ENCODE assay signal across 15 cellular contexts in the genomic region with DNA sequence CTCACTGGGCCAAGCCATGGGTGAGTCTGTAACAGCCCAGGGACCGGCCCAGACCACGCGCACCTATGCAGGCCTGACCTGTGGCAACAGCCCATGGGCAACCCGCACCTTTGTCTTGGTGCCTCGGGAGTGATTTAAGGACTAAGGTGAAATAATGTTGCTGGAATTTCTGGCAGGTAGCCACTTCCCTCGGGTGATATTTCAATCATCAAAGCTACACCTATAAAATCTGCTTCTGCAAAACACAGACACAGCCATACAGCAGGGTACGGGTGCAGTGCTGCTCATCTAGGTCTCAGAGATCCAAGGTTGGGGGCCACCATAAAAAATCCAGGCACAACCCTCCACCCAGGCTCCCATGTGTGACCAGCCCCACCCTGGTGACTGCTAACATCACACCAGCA. TPM values are rescaled to one million over a fixed set of nuclear protein-coding genes. Genes with fewer than 3 reads are reported as not detected.
DNase-seq lines count a peak whose midpoint lies in the region; ATAC-seq, FAIRE-seq and TF ChIP-seq lines count a peak whose summit lies in the region.
"Had no signal": no experiment of that assay in that cellular context is flagged by ENCODE, and none has a peak within 500 bp of the region (broad histone marks: within the 10 kb centered on the region; RNA-seq: fewer than 3 reads in every experiment).

No MANE protein-coding gene starts in this region.

- H3K27me3 ChIP-seq in breast epithelium (no peaks in the 10 kb centered on the region), bronchial epithelial cell (ENCODE audit: control insufficient read depth, insufficient read depth, low read length) (no peaks in the 10 kb centered on the region), HepG2 (ENCODE audit: control insufficient read depth in 1 of 2, insufficient read depth in 2 of 2, low read length in 2 of 2) (no peaks in the 10 kb centered on the region; a peak in 1 of 5 replicates), uterus (no peaks in the 10 kb centered on the region)
- H3K27me3 ChIP-seq: brain microvascular endothelial cell had no signal

- POLR2A ChIA-PET in MCF 10A (lab: Yijun Ruan, JAX): interaction anchor here (0.6 to 1.6 kb wide), 7 partner anchors 10 to 552 kb away, joined by 3 to 12 read pairs (median 3); no protein-coding TSS in a partner anchor
- POLR2A ChIA-PET in HepG2 (lab: Yijun Ruan, JAX): no interaction called here

- H3K9me3 ChIP-seq in breast epithelium (no peaks in the 10 kb centered on the region), HepG2 (ENCODE audit: low read length) (no peaks in the 10 kb centered on the region), uterus (no peaks in the 10 kb centered on the region)

- H3K4me3 Mint-ChIP-seq in MCF 10A (ENCODE audit: unreplicated experiment): no peak overlapping the region
- H3K4me3 Mint-ChIP-seq: activated CD8-positive, alpha-beta T cell treated with anti-CD3 and anti-CD28 coated beads, Interleukin-2, amount 10 ng/mL, durations not matched to agents 7 days and 5 days had no signal

- H3K27ac Mint-ChIP-seq in MCF 10A (ENCODE audit: low read depth, unreplicated experiment): no peak overlapping the region
- H3K27ac Mint-ChIP-seq: activated CD8-positive, alpha-beta T cell treated with anti-CD3 and anti-CD28 coated beads, Interleukin-2, amount 10 ng/mL, durations not matched to agents 7 days and 5 days had no signal

- WGBS in HepG2 (ENCODE audit: low lambda C conversion rate): 32% methylated on average over 7 of the region's 7 CpGs

- TF ChIP-seq POLR2A in breast epithelium (IDR thresholded peaks at IDR 0.05) (no peak), HepG2 (IDR thresholded peaks at IDR 0.05; ENCODE audit: insufficient read depth in 1 of 2, low read depth in 2 of 2, low read length in 2 of 2) (no peak), uterus (IDR thresholded peaks at IDR 0.05) (no peak)

- no peak overlapping the region for H3K4me3 ChIP-seq in breast epithelium
- no peak overlapping the region for H3K4me3 ChIP-seq in bronchial epithelial cell (ENCODE audit: low read depth, low read length)
- no peak overlapping the region for H3K4me3 ChIP-seq in HepG2 (replicated peaks in 1 of 3; ENCODE audit: insufficient read depth in 1 of 3, low read depth in 2 of 3, low read length in 3 of 3)
- H3K4me3 ChIP-seq in uterus: no peak overlapping the region

- ATAC-seq in HepG2: peak; percentile 75
- ATAC-seq in GM19397 (IDR thresholded peaks at IDR 0.05; ENCODE audit: unreplicated experiment): no peak
- ATAC-seq: activated CD8-positive, alpha-beta T cell treated with anti-CD3 and anti-CD28 coated beads, Interleukin-2, amount 10 ng/mL, durations not matched to agents 7 days and 5 days had no signal

- TF ChIP-seq CTCF in MCF 10A (IDR thresholded peaks at IDR 0.05; ENCODE audit: unreplicated experiment) (no peak), breast epithelium (IDR thresholded peaks at IDR 0.05) (no peak), bronchial epithelial cell (IDR thresholded peaks at IDR 0.05; ENCODE audit: insufficient read depth, low read length, severe bottlenecking) (no peak), HepG2 (CRISPR knock-in tag; IDR thresholded peaks at IDR 0.05) (no peak), uterus (IDR thresholded peaks at IDR 0.05) (no peak)

- H3K4me2 ChIP-seq in HepG2 (ENCODE audit: low read depth, low read length): peak overlapping the region; percentile 11

- H3K4me1 ChIP-seq in breast epithelium: no peaks in the 10 kb centered on the region
- peaks cover 33% of the 10 kb centered on the region for H3K4me1 ChIP-seq in HepG2 (ENCODE audit: insufficient read depth, low read length)
- H3K4me1 ChIP-seq in uterus: no peaks in the 10 kb centered on the region

- DNase-seq in MCF 10A (ENCODE audit: unreplicated experiment) (peak; percentile 48), breast epithelium (ENCODE audit: low spot score in 2 of 2) (no peak), bronchial epithelial cell (ENCODE audit: low read depth) (peak; percentile 91), HepG2 (ENCODE audit: low spot score) (no peak), uterus (peak in 1 of 2 donors; percentile 49), HUDEP-2 (lab: John Stamatoyannopoulos, UW; ENCODE audit: unreplicated experiment in 76 of 76) (no peak), anterior cingulate cortex (lab: John Stamatoyannopoulos, UW) (no peak)
- DNase-seq: activated CD8-positive, alpha-beta T cell treated with anti-CD3 and anti-CD28 coated beads, Interleukin-2, amount 10 ng/mL, durations not matched to agents 7 days and 5 days; activated effector memory CD4-positive, alpha-beta T cell treated with anti-CD3 and anti-CD28 coated beads, Interleukin-2, amount 50 U/mL, for 16 hours; brain microvascular endothelial cell; DMS 273 treated with DMSO at 0.1 percent for 48 hours; Kasumi-1; mesendoderm had no signal

- peak overlapping the region in 1 of 2 donors; percentile 43 for H3K27ac ChIP-seq in breast epithelium
- no peak overlapping the region for H3K27ac ChIP-seq in HepG2 (ENCODE audit: extremely low read length, insufficient read depth, low read length)
- peak overlapping the region; percentile 47 to 56 for H3K27ac ChIP-seq in uterus
- H3K27ac ChIP-seq: brain microvascular endothelial cell, parathyroid adenoma had no signal

- H2AFZ ChIP-seq in HepG2 (ENCODE audit: low read length): no peak overlapping the region
- H2AFZ ChIP-seq: parathyroid adenoma had no signal

- no peaks in the 10 kb centered on the region for H4K20me1 ChIP-seq in HepG2 (ENCODE audit: insufficient read depth, low read length)

- no peak for TF ChIP-seq RAD21 in HepG2 (CRISPR knock-in tag; IDR thresholded peaks at IDR 0.05)

- intact Hi-C loops in MCF 10A (cut with micrococcal nuclease): no loop called here
- intact Hi-C loops in breast epithelium (cut with DNase I; ENCODE audit: low total_unique reads): no loop called here
- intact Hi-C loops in HepG2 (cut with micrococcal nuclease; ENCODE audit: unreplicated experiment): no loop called here
- intact Hi-C loops in uterus (cut with DNase I; ENCODE audit: low total_unique reads): no loop called here

- no peaks in the 10 kb centered on the region for H3K79me2 ChIP-seq in HepG2 (ENCODE audit: insufficient read depth, low read length)
- H3K79me2 ChIP-seq: parathyroid adenoma had no signal

- FAIRE-seq in bronchial epithelial cell (lab: Jason Lieb, UNC) (no peak), HepG2 (lab: Jason Lieb, UNC) (no peak)

- H3K4me1 Mint-ChIP-seq in MCF 10A (ENCODE audit: insufficient read depth, unreplicated experiment): peaks cover 6% of the 10 kb centered on the region

- TF ChIP-seq EP300 in HepG2 (IDR thresholded peaks at IDR 0.05; ENCODE audit: low read depth in 2 of 2, low read length in 2 of 2) (no peak), HepG2 (CRISPR knock-in tag; IDR thresholded peaks at IDR 0.05; ENCODE audit: borderline replicate concordance) (no peak)

- H3K36me3 Mint-ChIP-seq in MCF 10A (ENCODE audit: insufficient read depth, unreplicated experiment): no peaks in the 10 kb centered on the region

- H3K36me3 ChIP-seq in breast epithelium: no peaks in the 10 kb centered on the region
- H3K36me3 ChIP-seq in bronchial epithelial cell (ENCODE audit: control insufficient read depth, insufficient read depth, low read length): peaks cover 9% of the 10 kb centered on the region
- H3K36me3 ChIP-seq in HepG2 (replicated peaks in 1 of 2; ENCODE audit: control insufficient read depth in 1 of 2, insufficient read depth in 2 of 2, low read length in 2 of 2): no peaks in the 10 kb centered on the region
- H3K36me3 ChIP-seq in uterus: no peaks in the 10 kb centered on the region
- H3K36me3 ChIP-seq: brain microvascular endothelial cell had no signal

- in situ Hi-C loops in HepG2 (cut with HindIII; ENCODE audit: extremely low pct_ligation_motif_present, low pct_unique_long_range_greater_than_20kb): no loop called here

- peaks cover 13% of the 10 kb centered on the region for H3K9me3 Mint-ChIP-seq in MCF 10A (ENCODE audit: unreplicated experiment)

- CTCF ChIA-PET in MCF 10A (lab: Yijun Ruan, JAX): interaction anchor here (0.5 to 0.9 kb wide), 6 partner anchors 14 to 387 kb away, joined by 3 to 5 read pairs (median 4); no protein-coding TSS in a partner anchor
- CTCF ChIA-PET in HepG2 (lab: Yijun Ruan, JAX; ENCODE audit: low intra/inter-chr PET ratio, low total read pairs): no interaction called here

- BruUV-seq in MCF 10A (replicated peaks; lab: Mats Ljungman, UMichigan): no TSS peak
- BruUV-seq in HepG2 (replicated peaks; lab: Mats Ljungman, UMichigan): no TSS peak

- no peak overlapping the region for H3K9ac ChIP-seq in HepG2 (ENCODE audit: insufficient read depth, low read depth, low read length)
- H3K9ac ChIP-seq: parathyroid adenoma had no signal

- no peaks in the 10 kb centered on the region for H3K27me3 Mint-ChIP-seq in MCF 10A (ENCODE audit: insufficient read depth, unreplicated experiment)

TF ChIP-seq in HepG2, 621 proteins besides CTCF, POLR2A, EP300 and RAD21 (continues in another document):
- TF ChIP-seq SMYD3 (CRISPR knock-in tag; IDR thresholded peaks at IDR 0.05): no peak
- no peak for TF ChIP-seq ZMYM4 (CRISPR knock-in tag; IDR thresholded peaks at IDR 0.05)

RNA-seq across cellular contexts. Expression of gene FGFR2, which starts 44.4 kb away (rescaled TPM):
- total RNA-seq in MCF 10A (2022) (2.7 and 3.0 TPM in 2 replicates), breast epithelium (10 to 100 TPM; 31.8 to 62.8 (median 44.3) TPM), bronchial epithelial cell (16.8 and 18.8 TPM in 2 replicates), HepG2 (2016; rRNA removed; fragmentation: Illumina TruSeq; extraction: Trizol) (1.4 and 2.6 TPM in 2 replicates), uterus (100 to 1,000 TPM in 2 of 4 donors, 10 to 100 TPM in 2; 27.4 to 159 (median 111) TPM)
- 1.8 and 2.8 TPM in 2 replicates for total RNA-seq in HepG2 (2016; cell fraction: cytosol; rRNA removed; fragmentation: Illumina TruSeq; extraction: Trizol; ENCODE audit: low read depth)
- total RNA-seq in HepG2 (2016; cell fraction: insoluble cytoplasmic fraction; rRNA removed; fragmentation: Illumina TruSeq; extraction: Trizol): 1.8 and 2.2 TPM in 2 replicates
- 1.2 and 1.7 TPM in 2 replicates for total RNA-seq in HepG2 (2016; cell fraction: membrane; rRNA removed; fragmentation: Illumina TruSeq; extraction: Trizol)
- total RNA-seq in HepG2 (2016; cell fraction: nucleus; rRNA removed; fragmentation: Illumina TruSeq; extraction: Trizol): 3.3 and 4.2 TPM in 2 replicates
- 1.2 and 1.6 TPM in 2 replicates for polyA plus RNA-seq in HepG2 (2011; rRNA removed)
- polyA plus RNA-seq in HepG2 (2011; cell fraction: cytosol; rRNA removed): 0.82 and 1.0 TPM in 2 replicates
- 2.9 and 4.4 TPM in 2 replicates for polyA plus RNA-seq in HepG2 (2011; cell fraction: nucleus; rRNA removed)
- 0.41 and 1.3 TPM in 2 replicates for polyA plus RNA-seq in HepG2 (2012)
- 0.15 and 0.22 TPM in 2 replicates for polyA plus RNA-seq in HepG2 (2016; cell fraction: cytosol; fragmentation: Illumina TruSeq; extraction: Trizol; ENCODE audit: low read depth)
- 1.6 and 1.9 TPM in 2 replicates for polyA plus RNA-seq in HepG2 (2016; cell fraction: insoluble cytoplasmic fraction; fragmentation: Illumina TruSeq; extraction: Trizol; ENCODE audit: low read depth)
- 0.44 and 0.58 TPM in 2 replicates for polyA plus RNA-seq in HepG2 (2016; cell fraction: membrane; fragmentation: Illumina TruSeq; extraction: Trizol; ENCODE audit: low read depth)
- 9.1 and 11.3 TPM in 2 replicates for polyA plus RNA-seq in HepG2 (2016; cell fraction: nucleus; fragmentation: Illumina TruSeq; extraction: Trizol; ENCODE audit: insufficient read depth, low read depth)
- 0.12 and 1.0 TPM in 2 replicates for polyA minus RNA-seq in HepG2 (2011; rRNA and poly(A)+ RNA removed; ENCODE audit: low replicate concordance)
- 0.70 and 0.89 TPM in 2 replicates for polyA minus RNA-seq in HepG2 (2011; cell fraction: cytosol; rRNA and poly(A)+ RNA removed)
- 1.7 and 2.3 TPM in 2 replicates for polyA minus RNA-seq in HepG2 (2011; cell fraction: nucleus; rRNA and poly(A)+ RNA removed)
- total RNA-seq: activated CD8-positive, alpha-beta T cell treated with anti-CD3 and anti-CD28 coated beads, Interleukin-2, amount 10 ng/mL, durations not matched to agents 7 days and 5 days had no signal

Comparison
In these comparisons a context has a peak if more than half of its experiments do, and no peak if none do; other contexts are left out.
1. DNase-seq: peak in MCF 10A (single experiment) and bronchial epithelial cell (single experiment); none in breast epithelium (0 of 2), HepG2 (single experiment), HUDEP-2 (0 of 76) and anterior cingulate cortex (0 of 58).